In the genomic region with DNA sequence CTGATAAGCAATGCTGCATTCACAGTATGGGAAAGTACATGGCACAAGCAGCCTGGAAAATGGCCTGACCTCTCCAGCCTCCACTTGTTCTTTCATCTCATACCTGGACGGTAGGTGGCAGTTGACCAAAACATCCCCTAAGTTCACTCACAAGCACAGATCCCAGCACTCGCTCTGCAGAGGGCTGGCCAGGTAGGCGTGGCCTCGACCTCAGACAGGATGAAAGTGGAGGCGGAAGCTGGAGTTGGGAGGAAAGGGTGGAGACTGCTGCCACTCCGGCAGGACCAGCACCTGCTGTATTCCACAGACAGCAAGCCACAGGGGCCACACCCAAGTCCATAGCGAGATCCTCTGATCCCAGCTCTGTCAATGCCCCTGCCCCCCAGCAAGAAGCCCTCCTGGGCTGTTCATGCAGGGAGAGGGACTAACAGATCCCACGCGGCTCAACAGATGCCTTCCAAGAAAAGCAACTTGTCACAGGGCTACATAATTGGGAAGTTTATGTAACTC, we compare ENCODE assay signal across 1 cellular context.
TF ChIP-seq lines count a peak whose summit lies in the region.

No MANE protein-coding gene starts in this region.

TF ChIP-seq in HepG2, 621 proteins besides CTCF, POLR2A, EP300 and RAD21 (continued from another document and continues in another):
- no peak for TF ChIP-seq NBN (conservative IDR thresholded peaks at IDR 0.05)
- TF ChIP-seq NFE2L2 (IDR thresholded peaks at IDR 0.05; ENCODE audit: low read length): no peak
- TF ChIP-seq MXD4 (CRISPR knock-in tag; IDR thresholded peaks at IDR 0.05): peak; percentile 68; the same call in 1 of the 2 replicates
- TF ChIP-seq, protein P1, sequence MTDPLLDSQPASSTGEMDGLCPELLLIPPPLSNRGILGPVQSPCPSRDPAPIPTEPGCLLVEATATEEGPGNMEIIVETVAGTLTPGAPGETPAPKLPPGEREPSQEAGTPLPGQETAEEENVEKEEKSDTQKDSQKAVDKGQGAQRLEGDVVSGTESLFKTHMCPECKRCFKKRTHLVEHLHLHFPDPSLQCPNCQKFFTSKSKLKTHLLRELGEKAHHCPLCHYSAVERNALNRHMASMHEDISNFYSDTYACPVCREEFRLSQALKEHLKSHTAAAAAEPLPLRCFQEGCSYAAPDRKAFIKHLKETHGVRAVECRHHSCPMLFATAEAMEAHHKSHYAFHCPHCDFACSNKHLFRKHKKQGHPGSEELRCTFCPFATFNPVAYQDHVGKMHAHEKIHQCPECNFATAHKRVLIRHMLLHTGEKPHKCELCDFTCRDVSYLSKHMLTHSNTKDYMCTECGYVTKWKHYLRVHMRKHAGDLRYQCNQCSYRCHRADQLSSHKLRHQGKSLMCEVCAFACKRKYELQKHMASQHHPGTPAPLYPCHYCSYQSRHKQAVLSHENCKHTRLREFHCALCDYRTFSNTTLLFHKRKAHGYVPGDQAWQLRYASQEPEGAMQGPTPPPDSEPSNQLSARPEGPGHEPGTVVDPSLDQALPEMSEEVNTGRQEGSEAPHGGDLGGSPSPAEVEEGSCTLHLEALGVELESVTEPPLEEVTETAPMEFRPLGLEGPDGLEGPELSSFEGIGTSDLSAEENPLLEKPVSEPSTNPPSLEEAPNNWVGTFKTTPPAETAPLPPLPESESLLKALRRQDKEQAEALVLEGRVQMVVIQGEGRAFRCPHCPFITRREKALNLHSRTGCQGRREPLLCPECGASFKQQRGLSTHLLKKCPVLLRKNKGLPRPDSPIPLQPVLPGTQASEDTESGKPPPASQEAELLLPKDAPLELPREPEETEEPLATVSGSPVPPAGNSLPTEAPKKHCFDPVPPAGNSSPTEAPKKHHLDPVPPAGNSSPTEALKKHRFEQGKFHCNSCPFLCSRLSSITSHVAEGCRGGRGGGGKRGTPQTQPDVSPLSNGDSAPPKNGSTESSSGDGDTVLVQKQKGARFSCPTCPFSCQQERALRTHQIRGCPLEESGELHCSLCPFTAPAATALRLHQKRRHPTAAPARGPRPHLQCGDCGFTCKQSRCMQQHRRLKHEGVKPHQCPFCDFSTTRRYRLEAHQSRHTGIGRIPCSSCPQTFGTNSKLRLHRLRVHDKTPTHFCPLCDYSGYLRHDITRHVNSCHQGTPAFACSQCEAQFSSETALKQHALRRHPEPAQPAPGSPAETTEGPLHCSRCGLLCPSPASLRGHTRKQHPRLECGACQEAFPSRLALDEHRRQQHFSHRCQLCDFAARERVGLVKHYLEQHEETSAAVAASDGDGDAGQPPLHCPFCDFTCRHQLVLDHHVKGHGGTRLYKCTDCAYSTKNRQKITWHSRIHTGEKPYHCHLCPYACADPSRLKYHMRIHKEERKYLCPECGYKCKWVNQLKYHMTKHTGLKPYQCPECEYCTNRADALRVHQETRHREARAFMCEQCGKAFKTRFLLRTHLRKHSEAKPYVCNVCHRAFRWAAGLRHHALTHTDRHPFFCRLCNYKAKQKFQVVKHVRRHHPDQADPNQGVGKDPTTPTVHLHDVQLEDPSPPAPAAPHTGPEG (CRISPR knock-in tag; IDR thresholded peaks at IDR 0.05): no peak
- TF ChIP-seq EED (CRISPR knock-in tag; IDR thresholded peaks at IDR 0.05): no peak
- no peak for TF ChIP-seq SMARCC2 (IDR thresholded peaks at IDR 0.05)
- TF ChIP-seq, protein P2, sequence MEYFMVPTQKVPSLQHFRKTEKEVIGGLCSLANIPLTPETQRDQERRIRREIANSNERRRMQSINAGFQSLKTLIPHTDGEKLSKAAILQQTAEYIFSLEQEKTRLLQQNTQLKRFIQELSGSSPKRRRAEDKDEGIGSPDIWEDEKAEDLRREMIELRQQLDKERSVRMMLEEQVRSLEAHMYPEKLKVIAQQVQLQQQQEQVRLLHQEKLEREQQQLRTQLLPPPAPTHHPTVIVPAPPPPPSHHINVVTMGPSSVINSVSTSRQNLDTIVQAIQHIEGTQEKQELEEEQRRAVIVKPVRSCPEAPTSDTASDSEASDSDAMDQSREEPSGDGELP (IDR thresholded peaks at IDR 0.05; ENCODE audit: borderline replicate concordance, low read depth): no peak; the same call in 1 of the 2 replicates
- TF ChIP-seq, protein P3, sequence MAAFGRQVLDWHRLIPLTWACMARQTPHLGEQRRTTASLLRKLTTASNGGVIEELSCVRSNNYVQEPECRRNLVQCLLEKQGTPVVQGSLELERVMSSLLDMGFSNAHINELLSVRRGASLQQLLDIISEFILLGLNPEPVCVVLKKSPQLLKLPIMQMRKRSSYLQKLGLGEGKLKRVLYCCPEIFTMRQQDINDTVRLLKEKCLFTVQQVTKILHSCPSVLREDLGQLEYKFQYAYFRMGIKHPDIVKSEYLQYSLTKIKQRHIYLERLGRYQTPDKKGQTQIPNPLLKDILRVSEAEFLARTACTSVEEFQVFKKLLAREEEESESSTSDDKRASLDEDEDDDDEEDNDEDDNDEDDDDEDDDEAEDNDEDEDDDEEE (CRISPR knock-in tag; IDR thresholded peaks at IDR 0.05): no peak
- TF ChIP-seq, protein P4, sequence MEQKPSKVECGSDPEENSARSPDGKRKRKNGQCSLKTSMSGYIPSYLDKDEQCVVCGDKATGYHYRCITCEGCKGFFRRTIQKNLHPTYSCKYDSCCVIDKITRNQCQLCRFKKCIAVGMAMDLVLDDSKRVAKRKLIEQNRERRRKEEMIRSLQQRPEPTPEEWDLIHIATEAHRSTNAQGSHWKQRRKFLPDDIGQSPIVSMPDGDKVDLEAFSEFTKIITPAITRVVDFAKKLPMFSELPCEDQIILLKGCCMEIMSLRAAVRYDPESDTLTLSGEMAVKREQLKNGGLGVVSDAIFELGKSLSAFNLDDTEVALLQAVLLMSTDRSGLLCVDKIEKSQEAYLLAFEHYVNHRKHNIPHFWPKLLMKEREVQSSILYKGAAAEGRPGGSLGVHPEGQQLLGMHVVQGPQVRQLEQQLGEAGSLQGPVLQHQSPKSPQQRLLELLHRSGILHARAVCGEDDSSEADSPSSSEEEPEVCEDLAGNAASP (CRISPR knock-in tag; IDR thresholded peaks at IDR 0.05; ENCODE audit: borderline replicate concordance): peak; percentile 78
- no peak for TF ChIP-seq SYNCRIP (IDR thresholded peaks at IDR 0.05; ENCODE audit: insufficient read depth, low read depth, low read length)
- peak; percentile 19; the same call in 1 of the 2 replicates for TF ChIP-seq HOXA3 (CRISPR knock-in tag; IDR thresholded peaks at IDR 0.05)
- peak; percentile 79 for TF ChIP-seq SMAD3 (CRISPR knock-in tag; IDR thresholded peaks at IDR 0.05)
- TF ChIP-seq DR1 (CRISPR knock-in tag; IDR thresholded peaks at IDR 0.05): no peak
- TF ChIP-seq ADNP (CRISPR knock-in tag; IDR thresholded peaks at IDR 0.05): no peak
- no peak for TF ChIP-seq HNRNPUL1 (IDR thresholded peaks at IDR 0.05; ENCODE audit: low read depth, low read length)
- no peak for TF ChIP-seq CC2D1A (CRISPR knock-in tag; IDR thresholded peaks at IDR 0.05)
- TF ChIP-seq ZNF644 (CRISPR knock-in tag; IDR thresholded peaks at IDR 0.05; ENCODE audit: low read depth): no peak
- TF ChIP-seq, protein P5, sequence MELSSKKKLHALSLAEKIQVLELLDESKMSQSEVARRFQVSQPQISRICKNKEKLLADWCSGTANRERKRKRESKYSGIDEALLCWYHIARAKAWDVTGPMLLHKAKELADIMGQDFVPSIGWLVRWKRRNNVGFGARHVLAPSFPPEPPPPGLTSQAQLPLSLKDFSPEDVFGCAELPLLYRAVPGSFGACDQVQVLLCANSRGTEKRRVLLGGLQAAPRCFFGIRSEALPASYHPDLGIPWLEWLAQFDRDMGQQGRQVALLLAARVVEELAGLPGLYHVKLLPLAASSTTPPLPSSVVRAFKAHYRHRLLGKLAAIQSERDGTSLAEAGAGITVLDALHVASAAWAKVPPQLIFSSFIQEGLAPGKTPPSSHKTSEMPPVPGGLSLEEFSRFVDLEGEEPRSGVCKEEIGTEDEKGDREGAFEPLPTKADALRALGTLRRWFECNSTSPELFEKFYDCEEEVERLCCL (CRISPR knock-in tag; IDR thresholded peaks at IDR 0.05; ENCODE audit: borderline replicate concordance): no peak
- TF ChIP-seq BCL6 (CRISPR knock-in tag; IDR thresholded peaks at IDR 0.05): peak; percentile 55
- TF ChIP-seq HNRNPK (IDR thresholded peaks at IDR 0.05; ENCODE audit: low read depth, low read length, poor library complexity, severe bottlenecking): no peak
- TF ChIP-seq ZZZ3 (CRISPR knock-in tag; IDR thresholded peaks at IDR 0.05; ENCODE audit: borderline replicate concordance): no peak; the same call in 1 of the 2 replicates
- TF ChIP-seq, protein P6, sequence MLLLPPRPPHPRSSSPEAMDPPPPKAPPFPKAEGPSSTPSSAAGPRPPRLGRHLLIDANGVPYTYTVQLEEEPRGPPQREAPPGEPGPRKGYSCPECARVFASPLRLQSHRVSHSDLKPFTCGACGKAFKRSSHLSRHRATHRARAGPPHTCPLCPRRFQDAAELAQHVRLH (CRISPR knock-in tag; IDR thresholded peaks at IDR 0.05; ENCODE audit: borderline replicate concordance, low read depth): 0 out of 2 replicates have a peak, but pooled peaks have one; percentile 43
- no peak for TF ChIP-seq PHF8 (CRISPR knock-in tag; IDR thresholded peaks at IDR 0.05)
- no peak for TF ChIP-seq ZNF10 (CRISPR knock-in tag; IDR thresholded peaks at IDR 0.05; ENCODE audit: borderline replicate concordance, low read depth)
- TF ChIP-seq NCOA2 (CRISPR knock-in tag; IDR thresholded peaks at IDR 0.05): peak; percentile 16; the same call in 1 of the 2 replicates
- TF ChIP-seq ZNF350 (CRISPR knock-in tag; IDR thresholded peaks at IDR 0.05; ENCODE audit: borderline replicate concordance, low read depth): peak; percentile 64; the same call in 1 of the 2 replicates
- no peak for TF ChIP-seq PTBP1 (IDR thresholded peaks at IDR 0.05; ENCODE audit: low read depth, low read length, poor library complexity, severe bottlenecking)
- TF ChIP-seq ZNF761 (CRISPR knock-in tag; conservative IDR thresholded peaks at IDR 0.05): no peak
- TF ChIP-seq SALL1 (CRISPR knock-in tag; IDR thresholded peaks at IDR 0.05): peak; percentile 81
- TF ChIP-seq, protein P7, sequence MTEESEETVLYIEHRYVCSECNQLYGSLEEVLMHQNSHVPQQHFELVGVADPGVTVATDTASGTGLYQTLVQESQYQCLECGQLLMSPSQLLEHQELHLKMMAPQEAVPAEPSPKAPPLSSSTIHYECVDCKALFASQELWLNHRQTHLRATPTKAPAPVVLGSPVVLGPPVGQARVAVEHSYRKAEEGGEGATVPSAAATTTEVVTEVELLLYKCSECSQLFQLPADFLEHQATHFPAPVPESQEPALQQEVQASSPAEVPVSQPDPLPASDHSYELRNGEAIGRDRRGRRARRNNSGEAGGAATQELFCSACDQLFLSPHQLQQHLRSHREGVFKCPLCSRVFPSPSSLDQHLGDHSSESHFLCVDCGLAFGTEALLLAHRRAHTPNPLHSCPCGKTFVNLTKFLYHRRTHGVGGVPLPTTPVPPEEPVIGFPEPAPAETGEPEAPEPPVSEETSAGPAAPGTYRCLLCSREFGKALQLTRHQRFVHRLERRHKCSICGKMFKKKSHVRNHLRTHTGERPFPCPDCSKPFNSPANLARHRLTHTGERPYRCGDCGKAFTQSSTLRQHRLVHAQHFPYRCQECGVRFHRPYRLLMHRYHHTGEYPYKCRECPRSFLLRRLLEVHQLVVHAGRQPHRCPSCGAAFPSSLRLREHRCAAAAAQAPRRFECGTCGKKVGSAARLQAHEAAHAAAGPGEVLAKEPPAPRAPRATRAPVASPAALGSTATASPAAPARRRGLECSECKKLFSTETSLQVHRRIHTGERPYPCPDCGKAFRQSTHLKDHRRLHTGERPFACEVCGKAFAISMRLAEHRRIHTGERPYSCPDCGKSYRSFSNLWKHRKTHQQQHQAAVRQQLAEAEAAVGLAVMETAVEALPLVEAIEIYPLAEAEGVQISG (CRISPR knock-in tag; IDR thresholded peaks at IDR 0.05): peak; percentile 69
- TF ChIP-seq, protein P8, sequence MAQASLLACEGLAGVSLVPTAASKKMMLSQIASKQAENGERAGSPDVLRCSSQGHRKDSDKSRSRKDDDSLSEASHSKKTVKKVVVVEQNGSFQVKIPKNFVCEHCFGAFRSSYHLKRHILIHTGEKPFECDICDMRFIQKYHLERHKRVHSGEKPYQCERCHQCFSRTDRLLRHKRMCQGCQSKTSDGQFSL (CRISPR knock-in tag; IDR thresholded peaks at IDR 0.05): no peak
- TF ChIP-seq GATAD1 (CRISPR knock-in tag; IDR thresholded peaks at IDR 0.05): peak; percentile 61; the same call in 1 of the 2 replicates
- no peak for TF ChIP-seq ZNF747 (CRISPR knock-in tag; IDR thresholded peaks at IDR 0.05; ENCODE audit: borderline replicate concordance)
- no peak for TF ChIP-seq ZNF557 (CRISPR knock-in tag; IDR thresholded peaks at IDR 0.05)
- TF ChIP-seq, protein P9, sequence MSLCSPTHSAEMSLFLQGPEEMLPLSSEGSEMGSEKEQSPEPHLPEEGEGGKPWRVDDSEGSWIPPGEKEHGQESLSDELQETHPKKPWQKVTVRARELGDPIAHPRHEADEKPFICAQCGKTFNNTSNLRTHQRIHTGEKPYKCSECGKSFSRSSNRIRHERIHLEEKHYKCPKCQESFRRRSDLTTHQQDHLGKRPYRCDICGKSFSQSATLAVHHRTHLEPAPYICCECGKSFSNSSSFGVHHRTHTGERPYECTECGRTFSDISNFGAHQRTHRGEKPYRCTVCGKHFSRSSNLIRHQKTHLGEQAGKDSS (CRISPR knock-in tag; IDR thresholded peaks at IDR 0.05; ENCODE audit: borderline replicate concordance, low read depth): no peak; the same call in 1 of the 2 replicates
- TF ChIP-seq CBX5 (CRISPR knock-in tag; IDR thresholded peaks at IDR 0.05; ENCODE audit: borderline replicate concordance): peak; percentile 66; the same call in 1 of the 2 replicates
- TF ChIP-seq, protein P10, sequence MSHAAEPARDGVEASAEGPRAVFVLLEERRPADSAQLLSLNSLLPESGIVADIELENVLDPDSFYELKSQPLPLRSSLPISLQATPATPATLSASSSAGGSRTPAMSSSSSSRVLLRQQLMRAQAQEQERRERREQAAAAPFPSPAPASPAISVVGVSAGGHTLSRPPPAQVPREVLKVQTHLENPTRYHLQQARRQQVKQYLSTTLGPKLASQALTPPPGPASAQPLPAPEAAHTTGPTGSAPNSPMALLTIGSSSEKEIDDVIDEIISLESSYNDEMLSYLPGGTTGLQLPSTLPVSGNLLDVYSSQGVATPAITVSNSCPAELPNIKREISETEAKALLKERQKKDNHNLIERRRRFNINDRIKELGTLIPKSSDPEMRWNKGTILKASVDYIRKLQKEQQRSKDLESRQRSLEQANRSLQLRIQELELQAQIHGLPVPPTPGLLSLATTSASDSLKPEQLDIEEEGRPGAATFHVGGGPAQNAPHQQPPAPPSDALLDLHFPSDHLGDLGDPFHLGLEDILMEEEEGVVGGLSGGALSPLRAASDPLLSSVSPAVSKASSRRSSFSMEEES (CRISPR knock-in tag; IDR thresholded peaks at IDR 0.05): no peak; the same call in 1 of the 2 replicates
- TF ChIP-seq, protein P11, sequence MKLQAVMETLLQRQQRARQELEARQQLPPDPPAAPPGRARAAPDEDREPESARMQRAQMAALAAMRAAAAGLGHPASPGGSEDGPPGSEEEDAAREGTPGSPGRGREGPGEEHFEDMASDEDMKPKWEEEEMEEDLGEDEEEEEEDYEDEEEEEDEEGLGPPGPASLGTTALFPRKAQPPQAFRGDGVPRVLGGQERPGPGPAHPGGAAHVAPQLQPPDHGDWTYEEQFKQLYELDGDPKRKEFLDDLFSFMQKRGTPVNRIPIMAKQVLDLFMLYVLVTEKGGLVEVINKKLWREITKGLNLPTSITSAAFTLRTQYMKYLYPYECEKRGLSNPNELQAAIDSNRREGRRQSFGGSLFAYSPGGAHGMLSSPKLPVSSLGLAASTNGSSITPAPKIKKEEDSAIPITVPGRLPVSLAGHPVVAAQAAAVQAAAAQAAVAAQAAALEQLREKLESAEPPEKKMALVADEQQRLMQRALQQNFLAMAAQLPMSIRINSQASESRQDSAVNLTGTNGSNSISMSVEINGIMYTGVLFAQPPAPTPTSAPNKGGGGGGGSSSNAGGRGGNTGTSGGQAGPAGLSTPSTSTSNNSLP (IDR thresholded peaks at IDR 0.05; ENCODE audit: low read depth, low read length): peak; percentile 58; the same call in 1 of the 2 replicates
- no peak for TF ChIP-seq ATF1 (CRISPR knock-in tag; IDR thresholded peaks at IDR 0.05)
- no peak for TF ChIP-seq ZFP41 (CRISPR knock-in tag; IDR thresholded peaks at IDR 0.05; ENCODE audit: borderline replicate concordance)
- no peak for TF ChIP-seq RFXANK (CRISPR knock-in tag; IDR thresholded peaks at IDR 0.05)
